In the genomic region with DNA sequence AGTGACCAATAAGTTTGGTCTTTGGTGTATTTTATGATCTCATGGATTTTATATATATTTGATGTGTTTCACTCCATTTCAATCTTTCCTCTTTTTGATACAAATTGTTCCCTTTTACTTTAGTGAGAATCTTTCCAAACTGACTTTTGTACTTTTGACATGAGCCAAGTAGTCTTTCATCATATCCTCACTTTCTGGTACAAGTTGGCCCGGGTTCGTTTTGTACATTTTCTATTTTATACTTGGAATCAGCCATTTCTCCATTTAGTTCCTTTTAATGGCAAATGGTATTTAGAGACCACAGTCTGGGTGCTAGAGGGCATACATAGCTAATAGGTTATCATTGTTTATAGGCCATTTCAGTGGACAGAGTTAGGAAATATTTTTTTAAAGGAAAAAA, we compare ENCODE assay signal across 1 cellular context.
TF ChIP-seq lines count a peak whose summit lies in the region.

No MANE protein-coding gene starts in this region.

TF ChIP-seq in GM23338, 12 proteins besides CTCF, POLR2A, EP300 and RAD21 (continued from another document):
- TF ChIP-seq, protein P1, sequence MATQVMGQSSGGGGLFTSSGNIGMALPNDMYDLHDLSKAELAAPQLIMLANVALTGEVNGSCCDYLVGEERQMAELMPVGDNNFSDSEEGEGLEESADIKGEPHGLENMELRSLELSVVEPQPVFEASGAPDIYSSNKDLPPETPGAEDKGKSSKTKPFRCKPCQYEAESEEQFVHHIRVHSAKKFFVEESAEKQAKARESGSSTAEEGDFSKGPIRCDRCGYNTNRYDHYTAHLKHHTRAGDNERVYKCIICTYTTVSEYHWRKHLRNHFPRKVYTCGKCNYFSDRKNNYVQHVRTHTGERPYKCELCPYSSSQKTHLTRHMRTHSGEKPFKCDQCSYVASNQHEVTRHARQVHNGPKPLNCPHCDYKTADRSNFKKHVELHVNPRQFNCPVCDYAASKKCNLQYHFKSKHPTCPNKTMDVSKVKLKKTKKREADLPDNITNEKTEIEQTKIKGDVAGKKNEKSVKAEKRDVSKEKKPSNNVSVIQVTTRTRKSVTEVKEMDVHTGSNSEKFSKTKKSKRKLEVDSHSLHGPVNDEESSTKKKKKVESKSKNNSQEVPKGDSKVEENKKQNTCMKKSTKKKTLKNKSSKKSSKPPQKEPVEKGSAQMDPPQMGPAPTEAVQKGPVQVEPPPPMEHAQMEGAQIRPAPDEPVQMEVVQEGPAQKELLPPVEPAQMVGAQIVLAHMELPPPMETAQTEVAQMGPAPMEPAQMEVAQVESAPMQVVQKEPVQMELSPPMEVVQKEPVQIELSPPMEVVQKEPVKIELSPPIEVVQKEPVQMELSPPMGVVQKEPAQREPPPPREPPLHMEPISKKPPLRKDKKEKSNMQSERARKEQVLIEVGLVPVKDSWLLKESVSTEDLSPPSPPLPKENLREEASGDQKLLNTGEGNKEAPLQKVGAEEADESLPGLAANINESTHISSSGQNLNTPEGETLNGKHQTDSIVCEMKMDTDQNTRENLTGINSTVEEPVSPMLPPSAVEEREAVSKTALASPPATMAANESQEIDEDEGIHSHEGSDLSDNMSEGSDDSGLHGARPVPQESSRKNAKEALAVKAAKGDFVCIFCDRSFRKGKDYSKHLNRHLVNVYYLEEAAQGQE (IDR thresholded peaks at IDR 0.05; ENCODE audit: unreplicated experiment), result no peak
- no peak for TF ChIP-seq JUNB (IDR thresholded peaks at IDR 0.05; ENCODE audit: unreplicated experiment)
- TF ChIP-seq EZH2phosphoT487 (IDR thresholded peaks at IDR 0.05; ENCODE audit: unreplicated experiment), result no peak
- no peak for TF ChIP-seq CREB1 (CRISPR knock-in tag; IDR thresholded peaks at IDR 0.05; ENCODE audit: low read depth)
- TF ChIP-seq NANOG (IDR thresholded peaks at IDR 0.05; ENCODE audit: borderline replicate concordance), result no peak
